ENCODE assay signal across 23 cellular contexts in the genomic region with DNA sequence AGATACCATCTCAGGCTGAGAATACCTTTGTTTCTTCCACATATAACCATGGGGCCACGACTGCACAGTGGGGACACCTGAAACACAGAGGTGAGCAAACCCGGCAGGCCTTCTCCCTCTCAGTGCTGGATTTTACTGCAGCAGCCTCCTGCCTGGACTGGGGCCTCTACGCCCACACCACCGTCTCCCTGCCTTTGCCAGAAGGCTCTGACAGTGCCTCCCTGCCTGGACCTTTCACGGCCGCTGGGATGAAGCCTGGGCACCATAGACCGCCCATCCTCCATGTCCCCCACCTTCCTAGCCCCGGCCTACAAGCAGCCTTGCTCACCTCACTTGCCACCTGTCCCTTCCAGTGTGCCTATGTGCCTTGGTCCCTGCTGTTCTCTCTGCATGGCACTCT.
"Had no signal": no experiment of that assay in that cellular context is flagged by ENCODE, and none has a peak within 500 bp of the region (broad histone marks: within the 10 kb centered on the region; RNA-seq: fewer than 3 reads in every experiment).

No MANE protein-coding gene starts in this region.

- H3K27me3 ChIP-seq: colonic mucosa, esophagus muscularis mucosa, foreskin keratinocyte, gastroesophageal sphincter, heart left ventricle, hepatocyte, left lung, neural progenitor cell, sigmoid colon, suprapubic skin, transverse colon had no signal

- H3K4me1 Mint-ChIP-seq: neural progenitor cell had no signal

- H3K4me3 ChIP-seq: colonic mucosa, esophagus muscularis mucosa, gastroesophageal sphincter, heart left ventricle, hepatocyte, left lung, neural progenitor cell, psoas muscle, sigmoid colon, suprapubic skin, transverse colon had no signal

- DNase-seq: colonic mucosa; effector CD8-positive, alpha-beta T cell; foreskin keratinocyte; heart left ventricle; left cardiac atrium; mesendoderm; midbrain; naive thymus-derived CD4-positive, alpha-beta T cell; nucleus accumbens; psoas muscle; right cardiac atrium; sigmoid colon; stimulated activated CD4-positive, alpha-beta T cell treated with anti-CD3 and anti-CD28 coated beads, Interleukin-4, amount 100 ng/mL, for 4 hours; stimulated activated naive CD4-positive, alpha-beta T cell; stimulated activated naive CD8-positive, alpha-beta T cell treated with anti-CD3 and anti-CD28 coated beads, Interleukin-15, amount 100 ng/mL, for 72 hours; transverse colon had no signal

- H3K27ac Mint-ChIP-seq: dendritic cell treated with granulocyte-macrophage colony-stimulating factor and Interleukin-4, amounts not matched to agents 40 ng/mL and 50 ng/mL, for 4 days; neural progenitor cell; stimulated activated naive CD8-positive, alpha-beta T cell treated with anti-CD3 and anti-CD28 coated beads, Interleukin-15, amount 100 ng/mL, for 72 hours had no signal

- ATAC-seq: foreskin keratinocyte; heart left ventricle; left cardiac atrium; left lung; naive thymus-derived CD4-positive, alpha-beta T cell; psoas muscle; right cardiac atrium; stimulated activated naive CD8-positive, alpha-beta T cell treated with anti-CD3 and anti-CD28 coated beads, Interleukin-15, amount 100 ng/mL, for 72 hours had no signal

- H3K9me3 Mint-ChIP-seq: dendritic cell treated with granulocyte-macrophage colony-stimulating factor and Interleukin-4, amounts not matched to agents 40 ng/mL and 50 ng/mL, for 4 days; neural progenitor cell; stimulated activated naive CD8-positive, alpha-beta T cell treated with anti-CD3 and anti-CD28 coated beads, Interleukin-15, amount 100 ng/mL, for 72 hours had no signal

- H3K4me3 Mint-ChIP-seq: dendritic cell treated with granulocyte-macrophage colony-stimulating factor and Interleukin-4, amounts not matched to agents 40 ng/mL and 50 ng/mL, for 4 days; naive thymus-derived CD4-positive, alpha-beta T cell; neural progenitor cell; stimulated activated naive CD8-positive, alpha-beta T cell treated with anti-CD3 and anti-CD28 coated beads, Interleukin-15, amount 100 ng/mL, for 72 hours had no signal

- H3K36me3 ChIP-seq: colonic mucosa, esophagus muscularis mucosa, gastroesophageal sphincter, heart left ventricle, left lung, neural progenitor cell, sigmoid colon, suprapubic skin, transverse colon had no signal

- H2AFZ ChIP-seq: hepatocyte, neural progenitor cell had no signal

- H3K27me3 Mint-ChIP-seq: dendritic cell treated with granulocyte-macrophage colony-stimulating factor and Interleukin-4, amounts not matched to agents 40 ng/mL and 50 ng/mL, for 4 days; naive thymus-derived CD4-positive, alpha-beta T cell; stimulated activated naive CD8-positive, alpha-beta T cell treated with anti-CD3 and anti-CD28 coated beads, Interleukin-15, amount 100 ng/mL, for 72 hours had no signal

- H3K9me3 ChIP-seq: colonic mucosa, esophagus muscularis mucosa, gastroesophageal sphincter, heart left ventricle, left lung, psoas muscle, sigmoid colon, suprapubic skin, transverse colon had no signal

- H3K4me1 ChIP-seq: colonic mucosa, neural progenitor cell, psoas muscle, sigmoid colon, suprapubic skin had no signal

- H3K36me3 Mint-ChIP-seq: neural progenitor cell had no signal

- H3K9ac ChIP-seq: neural progenitor cell had no signal

- H3K27ac ChIP-seq: colonic mucosa, esophagus muscularis mucosa, foreskin keratinocyte, gastroesophageal sphincter, heart left ventricle, hepatocyte, left lung, neural progenitor cell, psoas muscle, sigmoid colon, suprapubic skin, transverse colon had no signal

- H3K4me2 ChIP-seq: hepatocyte, neural progenitor cell had no signal
